18 cellular contexts compared by ENCODE assay signal in genomic region chr9:23538604-23539003, GRCh38.
A peak's percentile ranks its signal among the peaks of the same experiment; 100 is the strongest.
DNase-seq lines count a peak whose midpoint lies in the region; ATAC-seq, FAIRE-seq and TF ChIP-seq lines count a peak whose summit lies in the region.
"Had no signal": no experiment of that assay in that cellular context is flagged by ENCODE, and none has a peak within 500 bp of the region (broad histone marks: within the 10 kb centered on the region; RNA-seq: fewer than 3 reads in every experiment).

No MANE protein-coding gene starts in this region.

- no peak overlapping the region for H3K56ac ChIP-seq in H9 (ENCODE audit: insufficient read length, low read depth, low read length)

- DNase-seq in H9 (no peak), glutamatergic neuron (no peak), neural crest cell (ENCODE audit: low read depth, low spot score) (no peak), gastrocnemius medialis (no peak), HepG2 (ENCODE audit: low spot score) (no peak), brain microvascular endothelial cell (no peak)
- no peak for DNase-seq in CD8-positive, alpha-beta memory T cell
- DNase-seq: BE2C; Caco-2; CD4-positive, CD25-positive, alpha-beta regulatory T cell; H7; IMR-90; NCI-H1417 treated with DMSO at 0.1 percent for 48 hours; NCI-H187 treated with DMSO at 0.1 percent for 48 hours had no signal

- H3K4ac ChIP-seq in H9 (ENCODE audit: low read depth, low read length): no peak overlapping the region

- CTCF ChIA-PET in HepG2 (lab: Yijun Ruan, JAX; ENCODE audit: low intra/inter-chr PET ratio, low total read pairs): no interaction called here
- CTCF ChIA-PET in CD8-positive, alpha-beta memory T cell (lab: Charles Lee): no interaction called here

- H2BK120ac ChIP-seq in H9 (ENCODE audit: low read depth, low read length, poor library complexity, severe bottlenecking): no peak overlapping the region

- H2BK15ac ChIP-seq in H9 (ENCODE audit: low read depth, low read length): no peak overlapping the region

- H2AFZ ChIP-seq in H9 (ENCODE audit: low read length) (no peak overlapping the region), HepG2 (ENCODE audit: low read length) (no peak overlapping the region)

- H3K23ac ChIP-seq in H9 (ENCODE audit: insufficient read length, low read depth, low read length): no peak overlapping the region

- H4K20me1 ChIP-seq in H9 (ENCODE audit: control insufficient read depth, insufficient read depth, insufficient read length) (no peaks in the 10 kb centered on the region), HepG2 (ENCODE audit: insufficient read depth, low read length) (no peaks in the 10 kb centered on the region)

- no TSS peak for BruUV-seq in HepG2 (replicated peaks; lab: Mats Ljungman, UMichigan)

- no peak overlapping the region for H3K18ac ChIP-seq in H9 (ENCODE audit: insufficient read length, low read depth, low read length)

- intact Hi-C loops in gastrocnemius medialis (cut with DNase I; ENCODE audit: low total_unique reads) (no loop called here), HepG2 (cut with micrococcal nuclease; ENCODE audit: unreplicated experiment) (no loop called here)

- H3K23me2 ChIP-seq in H9 (ENCODE audit: insufficient read length, low read depth, low read length, poor library complexity, severe bottlenecking): peaks cover 4% of the 10 kb centered on the region

- ATAC-seq in gastrocnemius medialis (no peak), HepG2 (no peak)

- no peaks in the 10 kb centered on the region for H3K9me3 Mint-ChIP-seq in H9
- H3K9me3 Mint-ChIP-seq in glutamatergic neuron (ENCODE audit: unreplicated experiment): peaks cover 16% of the 10 kb centered on the region
- H3K9me3 Mint-ChIP-seq in neural crest cell: no peaks in the 10 kb centered on the region
- peaks cover 0 to 11% (median 4%) of the 10 kb centered on the region in 5 donors for H3K9me3 Mint-ChIP-seq in CD8-positive, alpha-beta memory T cell

- H3K4me3 Mint-ChIP-seq in H9 (peak overlapping the region in 1 of 2 experiments; percentile 13; a peak in 1 of 5 replicates), glutamatergic neuron (ENCODE audit: unreplicated experiment) (peak overlapping the region; percentile 81), neural crest cell (peak overlapping the region; percentile 77)
- no peak overlapping the region for H3K4me3 Mint-ChIP-seq in CD8-positive, alpha-beta memory T cell
- H3K4me3 Mint-ChIP-seq: CD4-positive, CD25-positive, alpha-beta regulatory T cell had no signal

- H3K36me3 ChIP-seq in gastrocnemius medialis (no peaks in the 10 kb centered on the region), HepG2 (replicated peaks in 1 of 2; ENCODE audit: control insufficient read depth in 1 of 2, insufficient read depth in 2 of 2, low read length in 2 of 2) (no peaks in the 10 kb centered on the region), brain microvascular endothelial cell (replicated peaks) (no peaks in the 10 kb centered on the region)
- H3K36me3 ChIP-seq in CD8-positive, alpha-beta memory T cell (ENCODE audit: insufficient read depth, low read length): no peaks in the 10 kb centered on the region
- H3K36me3 ChIP-seq: BE2C had no signal

- TF ChIP-seq CTCF in H9 (conservative IDR thresholded peaks at IDR 0.05) (no peak), VCaP (conservative IDR thresholded peaks at IDR 0.05) (no peak), glutamatergic neuron (IDR thresholded peaks at IDR 0.05; ENCODE audit: partially characterized antibody, unreplicated experiment) (no peak), neural crest cell (conservative IDR thresholded peaks at IDR 0.05) (no peak), gastrocnemius medialis (IDR thresholded peaks at IDR 0.05 in 4 of 5, conservative IDR thresholded peaks at IDR 0.05 in 1 of 5) (no peak), HepG2 (CRISPR knock-in tag; IDR thresholded peaks at IDR 0.05) (no peak), brain microvascular endothelial cell (IDR thresholded peaks at IDR 0.05; ENCODE audit: low read depth, low read length, missing control alignments) (no peak)

- no peaks in the 10 kb centered on the region for H3K79me1 ChIP-seq in H9 (ENCODE audit: insufficient read depth, low read depth, low read length, poor library complexity, severe bottlenecking)

- no peak overlapping the region for H4K91ac ChIP-seq in H9 (ENCODE audit: insufficient read length, low read depth, low read length)

- H3K79me2 ChIP-seq in H9 (ENCODE audit: insufficient read depth, low read length) (no peaks in the 10 kb centered on the region), HepG2 (ENCODE audit: insufficient read depth, low read length) (no peaks in the 10 kb centered on the region)

- no peak overlapping the region for H2AK5ac ChIP-seq in H9 (ENCODE audit: insufficient read length, low read length)

- no peak overlapping the region for H3K27ac Mint-ChIP-seq in H9
- H3K27ac Mint-ChIP-seq in glutamatergic neuron (ENCODE audit: unreplicated experiment): peak overlapping the region; percentile 98
- H3K27ac Mint-ChIP-seq in neural crest cell (ENCODE audit: unreplicated experiment): no peak overlapping the region
- H3K27ac Mint-ChIP-seq in CD8-positive, alpha-beta memory T cell: no peak overlapping the region
- H3K27ac Mint-ChIP-seq: CD4-positive, CD25-positive, alpha-beta regulatory T cell had no signal

- H3K27me3 Mint-ChIP-seq in H9 (ENCODE audit: low read depth) (peaks cover 24% of the 10 kb centered on the region), glutamatergic neuron (ENCODE audit: unreplicated experiment) (peaks cover 17% of the 10 kb centered on the region), neural crest cell (ENCODE audit: low read depth) (no peaks in the 10 kb centered on the region)
- H3K27me3 Mint-ChIP-seq in CD8-positive, alpha-beta memory T cell: no peaks in the 10 kb centered on the region
- H3K27me3 Mint-ChIP-seq: CD4-positive, CD25-positive, alpha-beta regulatory T cell had no signal

- H3K9me3 ChIP-seq in H9 (ENCODE audit: control insufficient read depth, low read depth, low read length) (no peaks in the 10 kb centered on the region), gastrocnemius medialis (no peaks in the 10 kb centered on the region), HepG2 (ENCODE audit: low read length) (no peaks in the 10 kb centered on the region; the same call in 1 of the 2 replicates)
- H3K9me3 ChIP-seq in CD8-positive, alpha-beta memory T cell (ENCODE audit: low read length): no peaks in the 10 kb centered on the region
- H3K9me3 ChIP-seq: BE2C, Caco-2 had no signal

- no peak overlapping the region for H3K14ac ChIP-seq in H9 (ENCODE audit: insufficient read depth, low read length)

- peaks cover 28 to 34% of the 10 kb centered on the region in 2 experiments for H3K4me1 Mint-ChIP-seq in H9
- H3K4me1 Mint-ChIP-seq in glutamatergic neuron (ENCODE audit: low read depth, unreplicated experiment): peaks cover 72% of the 10 kb centered on the region
- peaks cover 54% of the 10 kb centered on the region for H3K4me1 Mint-ChIP-seq in neural crest cell
- H3K4me1 Mint-ChIP-seq in CD8-positive, alpha-beta memory T cell: peaks cover 3 to 12% (median 12%) of the 10 kb centered on the region in 3 donors

- in situ Hi-C loops in gastrocnemius medialis (cut with MboI; ENCODE audit: low sequenced_read_pairs in 4 of 4) (no loop called here), HepG2 (cut with HindIII; ENCODE audit: extremely low pct_ligation_motif_present, low pct_unique_long_range_greater_than_20kb) (no loop called here), brain microvascular endothelial cell (cut with HindIII; ENCODE audit: low pct_ligation_motif_present, low sequenced_read_pairs) (no loop called here)

- no peak for TF ChIP-seq RAD21 in HepG2 (CRISPR knock-in tag; IDR thresholded peaks at IDR 0.05)

- H3K4me1 ChIP-seq in H9 (ENCODE audit: insufficient read depth, low read length): peaks cover 5% of the 10 kb centered on the region; the same call in 1 of the 2 replicates
- H3K4me1 ChIP-seq in gastrocnemius medialis: peaks cover 3% of the 10 kb centered on the region in 2 donors
- H3K4me1 ChIP-seq in HepG2 (ENCODE audit: insufficient read depth, low read length): no peaks in the 10 kb centered on the region
- H3K4me1 ChIP-seq in CD8-positive, alpha-beta memory T cell (ENCODE audit: insufficient read depth, low read length): no peaks in the 10 kb centered on the region
- H3K4me1 ChIP-seq: BE2C, Caco-2 had no signal

- no peak overlapping the region for H2BK5ac ChIP-seq in H9 (ENCODE audit: insufficient read length, low read length)

- TF ChIP-seq POLR2A in gastrocnemius medialis (IDR thresholded peaks at IDR 0.05) (no peak), HepG2 (IDR thresholded peaks at IDR 0.05; ENCODE audit: insufficient read depth in 1 of 2, low read depth in 2 of 2, low read length in 2 of 2) (no peak)

- H3K27ac ChIP-seq in H9 (ENCODE audit: insufficient read length, low read depth, low read length) (no peak overlapping the region), VCaP (peak overlapping the region; percentile 35; the same call in 1 of the 2 replicates), gastrocnemius medialis (no peak overlapping the region), HepG2 (ENCODE audit: extremely low read length, insufficient read depth, low read length) (no peak overlapping the region), brain microvascular endothelial cell (no peak overlapping the region)
- no peak overlapping the region for H3K27ac ChIP-seq in CD8-positive, alpha-beta memory T cell (ENCODE audit: low read depth, low read length)
- H3K27ac ChIP-seq: HL-60 had no signal

- H3K4me2 ChIP-seq in H9 (ENCODE audit: insufficient read depth, insufficient read length, low read length) (peak overlapping the region; percentile 46), HepG2 (ENCODE audit: low read depth, low read length) (no peak overlapping the region)

- POLR2A ChIA-PET in HepG2 (lab: Yijun Ruan, JAX): no interaction called here
- POLR2A ChIA-PET in CD8-positive, alpha-beta memory T cell (lab: Charles Lee): no interaction called here

- WGBS in H9 (ENCODE audit: extremely low coverage, insufficient read length, low lambda C conversion rate): no CpG with 5 or more reads among the region's 2 CpGs
- 0% methylated on average over 2 of the region's 2 CpGs for WGBS in HepG2 (ENCODE audit: low lambda C conversion rate)

- no peaks in the 10 kb centered on the region; the same call in 1 of the 2 replicates for H3K27me3 ChIP-seq in H9 (ENCODE audit: insufficient read depth, low read length)
- H3K27me3 ChIP-seq in gastrocnemius medialis: no peaks in the 10 kb centered on the region
- H3K27me3 ChIP-seq in HepG2 (ENCODE audit: control insufficient read depth in 1 of 2, insufficient read depth in 2 of 2, low read length in 2 of 2): no peaks in the 10 kb centered on the region
- H3K27me3 ChIP-seq in brain microvascular endothelial cell (replicated peaks): no peaks in the 10 kb centered on the region
- no peaks in the 10 kb centered on the region for H3K27me3 ChIP-seq in CD8-positive, alpha-beta memory T cell (ENCODE audit: insufficient read depth, low read length, poor library complexity, severe bottlenecking)
- H3K27me3 ChIP-seq: BE2C had no signal

- TF ChIP-seq EP300 in HepG2 (IDR thresholded peaks at IDR 0.05; ENCODE audit: low read depth in 2 of 2, low read length in 2 of 2): no peak
- TF ChIP-seq EP300 in HepG2 (CRISPR knock-in tag; IDR thresholded peaks at IDR 0.05; ENCODE audit: borderline replicate concordance): no peak

- no peak overlapping the region for H2BK12ac ChIP-seq in H9 (ENCODE audit: insufficient read length, low read depth, low read length)

- no peak overlapping the region for H3T11ph ChIP-seq in H9 (ENCODE audit: low read length)

- FAIRE-seq in HepG2 (lab: Jason Lieb, UNC): no peak
- FAIRE-seq: A204.1, G401.6 had no signal

- H4K8ac ChIP-seq in H9 (replicated peaks; ENCODE audit: insufficient read length, low read depth, low read length): no peak overlapping the region

- H3K9ac ChIP-seq in H9 (ENCODE audit: extremely low read depth, insufficient read length, low read length) (no peak overlapping the region), HepG2 (ENCODE audit: insufficient read depth, low read depth, low read length) (no peak overlapping the region)

- H3K4me3 ChIP-seq in gastrocnemius medialis (peak overlapping the region in 1 of 4 donors; percentile 64), HepG2 (replicated peaks in 1 of 3; ENCODE audit: insufficient read depth in 1 of 3, low read depth in 2 of 3, low read length in 3 of 3) (no peak overlapping the region), brain microvascular endothelial cell (ENCODE audit: low read depth, low read length) (no peak overlapping the region)
- no peak overlapping the region for H3K4me3 ChIP-seq in CD8-positive, alpha-beta memory T cell (ENCODE audit: low read length)

- H3K36me3 Mint-ChIP-seq in H9 (ENCODE audit: insufficient read depth in 1 of 3, low read depth in 3 of 3) (no peaks in the 10 kb centered on the region; a peak in 1 of 7 replicates), glutamatergic neuron (ENCODE audit: unreplicated experiment) (no peaks in the 10 kb centered on the region), neural crest cell (ENCODE audit: low read depth) (no peaks in the 10 kb centered on the region)
- peaks cover 0 to 1% (median 0%) of the 10 kb centered on the region in 3 donors for H3K36me3 Mint-ChIP-seq in CD8-positive, alpha-beta memory T cell
- H3K36me3 Mint-ChIP-seq: CD4-positive, CD25-positive, alpha-beta regulatory T cell had no signal

- H4K5ac ChIP-seq in H9 (ENCODE audit: insufficient read length, low read depth, low read length): no peak overlapping the region

- no peak overlapping the region for H2BK20ac ChIP-seq in H9 (ENCODE audit: low read depth, low read length, poor library complexity, severe bottlenecking)

Comparison
In these comparisons a context has a peak if more than half of its experiments do, and no peak if none do; other contexts are left out.
1. H3K4me3 Mint-ChIP-seq: peak in glutamatergic neuron (single experiment) and neural crest cell (single experiment); none in CD8-positive, alpha-beta memory T cell (0 of 7).